ENCODE assay signal across 1 cellular context in the genomic region with DNA sequence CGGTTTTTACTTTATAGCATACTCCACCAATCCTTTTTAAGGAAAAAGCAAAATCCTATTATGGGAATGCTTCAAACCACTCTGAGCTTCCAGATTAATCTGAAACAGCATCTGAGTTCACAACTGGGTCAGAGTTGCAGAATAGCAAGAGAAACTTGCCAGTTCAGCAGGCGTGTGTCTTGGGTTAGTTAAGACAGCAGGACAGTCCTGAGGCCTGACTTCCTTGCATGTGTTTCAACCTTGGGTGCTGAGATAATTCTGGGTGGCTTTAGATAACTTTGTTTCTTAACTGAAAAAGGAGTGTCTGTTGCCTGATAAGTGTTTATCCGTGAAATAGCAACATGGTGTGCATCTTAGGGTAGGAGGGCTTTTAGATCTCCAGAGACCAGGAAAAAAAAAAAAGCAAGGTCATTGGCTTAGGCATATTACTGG.
A peak's percentile ranks its signal among the peaks of the same experiment; 100 is the strongest.
TF ChIP-seq lines count a peak whose summit lies in the region.

No MANE protein-coding gene starts in this region.

TF ChIP-seq in K562, 482 proteins besides CTCF, POLR2A, EP300 and RAD21 (continued from another document and continues in another):
- TF ChIP-seq, protein P1, sequence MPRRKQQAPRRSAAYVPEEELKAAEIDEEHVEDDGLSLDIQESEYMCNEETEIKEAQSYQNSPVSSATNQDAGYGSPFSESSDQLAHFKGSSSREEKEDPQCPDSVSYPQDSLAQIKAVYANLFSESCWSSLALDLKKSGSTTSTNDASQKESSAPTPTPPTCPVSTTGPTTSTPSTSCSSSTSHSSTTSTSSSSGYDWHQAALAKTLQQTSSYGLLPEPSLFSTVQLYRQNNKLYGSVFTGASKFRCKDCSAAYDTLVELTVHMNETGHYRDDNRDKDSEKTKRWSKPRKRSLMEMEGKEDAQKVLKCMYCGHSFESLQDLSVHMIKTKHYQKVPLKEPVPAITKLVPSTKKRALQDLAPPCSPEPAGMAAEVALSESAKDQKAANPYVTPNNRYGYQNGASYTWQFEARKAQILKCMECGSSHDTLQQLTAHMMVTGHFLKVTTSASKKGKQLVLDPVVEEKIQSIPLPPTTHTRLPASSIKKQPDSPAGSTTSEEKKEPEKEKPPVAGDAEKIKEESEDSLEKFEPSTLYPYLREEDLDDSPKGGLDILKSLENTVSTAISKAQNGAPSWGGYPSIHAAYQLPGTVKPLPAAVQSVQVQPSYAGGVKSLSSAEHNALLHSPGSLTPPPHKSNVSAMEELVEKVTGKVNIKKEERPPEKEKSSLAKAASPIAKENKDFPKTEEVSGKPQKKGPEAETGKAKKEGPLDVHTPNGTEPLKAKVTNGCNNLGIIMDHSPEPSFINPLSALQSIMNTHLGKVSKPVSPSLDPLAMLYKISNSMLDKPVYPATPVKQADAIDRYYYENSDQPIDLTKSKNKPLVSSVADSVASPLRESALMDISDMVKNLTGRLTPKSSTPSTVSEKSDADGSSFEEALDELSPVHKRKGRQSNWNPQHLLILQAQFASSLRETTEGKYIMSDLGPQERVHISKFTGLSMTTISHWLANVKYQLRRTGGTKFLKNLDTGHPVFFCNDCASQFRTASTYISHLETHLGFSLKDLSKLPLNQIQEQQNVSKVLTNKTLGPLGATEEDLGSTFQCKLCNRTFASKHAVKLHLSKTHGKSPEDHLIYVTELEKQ (CRISPR knock-in tag; IDR thresholded peaks at IDR 0.05), result peak; percentile 66; the same call in 1 of the 2 replicates
- TF ChIP-seq TAL1 (IDR thresholded peaks at IDR 0.05) (peak; percentile 100), ARID1B (IDR thresholded peaks at IDR 0.05) (peak; percentile 100), TCFL5 (CRISPR knock-in tag; conservative IDR thresholded peaks at IDR 0.05) (0 out of 2 replicates have a peak, but pooled peaks have one; percentile 48), ZNF79 (CRISPR knock-in tag; IDR thresholded peaks at IDR 0.05; ENCODE audit: low read depth) (no peak), NR2C2 (CRISPR knock-in tag; IDR thresholded peaks at IDR 0.05) (no peak), NR2C2 (tag; IDR thresholded peaks at IDR 0.05) (peak; percentile 81), CREB1 (IDR thresholded peaks at IDR 0.05) (peak; percentile 82), CREB1 (CRISPR knock-in tag; IDR thresholded peaks at IDR 0.05) (no peak), ZC3H11A (IDR thresholded peaks at IDR 0.05; ENCODE audit: low read depth, low read length) (0 out of 2 replicates have a peak, but pooled peaks have one; percentile 35), ZBED1 (IDR thresholded peaks at IDR 0.05) (peak; percentile 88), NBN (IDR thresholded peaks at IDR 0.05; ENCODE audit: low read depth) (peak; percentile 98), SP1 (CRISPR knock-in tag; IDR thresholded peaks at IDR 0.05) (0 out of 2 replicates have a peak, but pooled peaks have one; percentile 34), GTF2A2 (tag; IDR thresholded peaks at IDR 0.05) (no peak), POLR2AphosphoS5 (IDR thresholded peaks at IDR 0.05; ENCODE audit: control insufficient read depth, insufficient read depth, low read depth, low read length) (peak; percentile 100), LEF1 (IDR thresholded peaks at IDR 0.05) (peak; percentile 99), NFIC (IDR thresholded peaks at IDR 0.05) (peak; percentile 99), ZSCAN32 (CRISPR knock-in tag; IDR thresholded peaks at IDR 0.05) (no peak), KDM2B (CRISPR knock-in tag; IDR thresholded peaks at IDR 0.05) (no peak), NEUROD1 (IDR thresholded peaks at IDR 0.05; ENCODE audit: borderline replicate concordance, low read depth, low read length, partially characterized antibody) (peak; percentile 95), ILF3 (IDR thresholded peaks at IDR 0.05; ENCODE audit: borderline replicate concordance) (peak; percentile 97), PTTG1 (tag; IDR thresholded peaks at IDR 0.05; ENCODE audit: low read depth) (0 out of 2 replicates have a peak, but pooled peaks have one; percentile 25), ZNF707 (CRISPR knock-in tag; conservative IDR thresholded peaks at IDR 0.05) (peak; percentile 40; the same call in 1 of the 2 replicates), MAZ (CRISPR knock-in tag; conservative IDR thresholded peaks at IDR 0.05 in 1 of 2, IDR thresholded peaks at IDR 0.05 in 1 of 2) (peak; percentile 69 to 77; a peak in 3 of 4 replicates), ZNF75A (CRISPR knock-in tag; IDR thresholded peaks at IDR 0.05) (no peak), ZNF175 (CRISPR knock-in tag; IDR thresholded peaks at IDR 0.05; ENCODE audit: low read depth) (peak; percentile 95), TEAD4 (IDR thresholded peaks at IDR 0.05; ENCODE audit: low read length) (peak; percentile 100), TEAD4 (CRISPR knock-in tag; IDR thresholded peaks at IDR 0.05; ENCODE audit: borderline replicate concordance) (no peak), DDX20 (tag; IDR thresholded peaks at IDR 0.05; ENCODE audit: low read depth) (no peak), ZNF133 (CRISPR knock-in tag; IDR thresholded peaks at IDR 0.05) (0 out of 2 replicates have a peak, but pooled peaks have one; percentile 22), TBP (optimal IDR thresholded peaks at IDR 0.05; ENCODE audit: low read depth, low read length) (peak; percentile 53), TRIM28 (IDR thresholded peaks at IDR 0.05) (peak; percentile 81), PHB2 (IDR thresholded peaks at IDR 0.05; ENCODE audit: low read depth) (peak; percentile 100), TAF1 (IDR thresholded peaks at IDR 0.05; ENCODE audit: control insufficient read depth, extremely low read depth, insufficient read depth, low read length, severe bottlenecking) (peak; percentile 83)
- TF ChIP-seq, protein P2, sequence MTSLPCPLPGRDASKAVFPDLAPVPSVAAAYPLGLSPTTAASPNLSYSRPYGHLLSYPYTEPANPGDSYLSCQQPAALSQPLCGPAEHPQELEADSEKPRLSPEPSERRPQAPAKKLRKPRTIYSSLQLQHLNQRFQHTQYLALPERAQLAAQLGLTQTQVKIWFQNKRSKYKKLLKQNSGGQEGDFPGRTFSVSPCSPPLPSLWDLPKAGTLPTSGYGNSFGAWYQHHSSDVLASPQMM (CRISPR knock-in tag; IDR thresholded peaks at IDR 0.05), result no peak
- TF ChIP-seq, protein P3, sequence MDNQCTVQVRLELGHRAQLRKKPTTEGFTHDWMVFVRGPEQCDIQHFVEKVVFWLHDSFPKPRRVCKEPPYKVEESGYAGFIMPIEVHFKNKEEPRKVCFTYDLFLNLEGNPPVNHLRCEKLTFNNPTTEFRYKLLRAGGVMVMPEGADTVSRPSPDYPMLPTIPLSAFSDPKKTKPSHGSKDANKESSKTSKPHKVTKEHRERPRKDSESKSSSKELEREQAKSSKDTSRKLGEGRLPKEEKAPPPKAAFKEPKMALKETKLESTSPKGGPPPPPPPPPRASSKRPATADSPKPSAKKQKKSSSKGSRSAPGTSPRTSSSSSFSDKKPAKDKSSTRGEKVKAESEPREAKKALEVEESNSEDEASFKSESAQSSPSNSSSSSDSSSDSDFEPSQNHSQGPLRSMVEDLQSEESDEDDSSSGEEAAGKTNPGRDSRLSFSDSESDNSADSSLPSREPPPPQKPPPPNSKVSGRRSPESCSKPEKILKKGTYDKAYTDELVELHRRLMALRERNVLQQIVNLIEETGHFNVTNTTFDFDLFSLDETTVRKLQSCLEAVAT (IDR thresholded peaks at IDR 0.05), result peak; percentile 74 to 95
- TF ChIP-seq, protein P4, sequence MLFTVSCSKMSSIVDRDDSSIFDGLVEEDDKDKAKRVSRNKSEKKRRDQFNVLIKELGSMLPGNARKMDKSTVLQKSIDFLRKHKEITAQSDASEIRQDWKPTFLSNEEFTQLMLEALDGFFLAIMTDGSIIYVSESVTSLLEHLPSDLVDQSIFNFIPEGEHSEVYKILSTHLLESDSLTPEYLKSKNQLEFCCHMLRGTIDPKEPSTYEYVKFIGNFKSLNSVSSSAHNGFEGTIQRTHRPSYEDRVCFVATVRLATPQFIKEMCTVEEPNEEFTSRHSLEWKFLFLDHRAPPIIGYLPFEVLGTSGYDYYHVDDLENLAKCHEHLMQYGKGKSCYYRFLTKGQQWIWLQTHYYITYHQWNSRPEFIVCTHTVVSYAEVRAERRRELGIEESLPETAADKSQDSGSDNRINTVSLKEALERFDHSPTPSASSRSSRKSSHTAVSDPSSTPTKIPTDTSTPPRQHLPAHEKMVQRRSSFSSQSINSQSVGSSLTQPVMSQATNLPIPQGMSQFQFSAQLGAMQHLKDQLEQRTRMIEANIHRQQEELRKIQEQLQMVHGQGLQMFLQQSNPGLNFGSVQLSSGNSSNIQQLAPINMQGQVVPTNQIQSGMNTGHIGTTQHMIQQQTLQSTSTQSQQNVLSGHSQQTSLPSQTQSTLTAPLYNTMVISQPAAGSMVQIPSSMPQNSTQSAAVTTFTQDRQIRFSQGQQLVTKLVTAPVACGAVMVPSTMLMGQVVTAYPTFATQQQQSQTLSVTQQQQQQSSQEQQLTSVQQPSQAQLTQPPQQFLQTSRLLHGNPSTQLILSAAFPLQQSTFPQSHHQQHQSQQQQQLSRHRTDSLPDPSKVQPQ (CRISPR knock-in tag; IDR thresholded peaks at IDR 0.05; ENCODE audit: borderline replicate concordance), result no peak
- TF ChIP-seq, protein P5, sequence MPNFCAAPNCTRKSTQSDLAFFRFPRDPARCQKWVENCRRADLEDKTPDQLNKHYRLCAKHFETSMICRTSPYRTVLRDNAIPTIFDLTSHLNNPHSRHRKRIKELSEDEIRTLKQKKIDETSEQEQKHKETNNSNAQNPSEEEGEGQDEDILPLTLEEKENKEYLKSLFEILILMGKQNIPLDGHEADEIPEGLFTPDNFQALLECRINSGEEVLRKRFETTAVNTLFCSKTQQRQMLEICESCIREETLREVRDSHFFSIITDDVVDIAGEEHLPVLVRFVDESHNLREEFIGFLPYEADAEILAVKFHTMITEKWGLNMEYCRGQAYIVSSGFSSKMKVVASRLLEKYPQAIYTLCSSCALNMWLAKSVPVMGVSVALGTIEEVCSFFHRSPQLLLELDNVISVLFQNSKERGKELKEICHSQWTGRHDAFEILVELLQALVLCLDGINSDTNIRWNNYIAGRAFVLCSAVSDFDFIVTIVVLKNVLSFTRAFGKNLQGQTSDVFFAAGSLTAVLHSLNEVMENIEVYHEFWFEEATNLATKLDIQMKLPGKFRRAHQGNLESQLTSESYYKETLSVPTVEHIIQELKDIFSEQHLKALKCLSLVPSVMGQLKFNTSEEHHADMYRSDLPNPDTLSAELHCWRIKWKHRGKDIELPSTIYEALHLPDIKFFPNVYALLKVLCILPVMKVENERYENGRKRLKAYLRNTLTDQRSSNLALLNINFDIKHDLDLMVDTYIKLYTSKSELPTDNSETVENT (CRISPR knock-in tag; IDR thresholded peaks at IDR 0.05), result 0 out of 2 replicates have a peak, but pooled peaks have one; percentile 67
- TF ChIP-seq, protein P6, sequence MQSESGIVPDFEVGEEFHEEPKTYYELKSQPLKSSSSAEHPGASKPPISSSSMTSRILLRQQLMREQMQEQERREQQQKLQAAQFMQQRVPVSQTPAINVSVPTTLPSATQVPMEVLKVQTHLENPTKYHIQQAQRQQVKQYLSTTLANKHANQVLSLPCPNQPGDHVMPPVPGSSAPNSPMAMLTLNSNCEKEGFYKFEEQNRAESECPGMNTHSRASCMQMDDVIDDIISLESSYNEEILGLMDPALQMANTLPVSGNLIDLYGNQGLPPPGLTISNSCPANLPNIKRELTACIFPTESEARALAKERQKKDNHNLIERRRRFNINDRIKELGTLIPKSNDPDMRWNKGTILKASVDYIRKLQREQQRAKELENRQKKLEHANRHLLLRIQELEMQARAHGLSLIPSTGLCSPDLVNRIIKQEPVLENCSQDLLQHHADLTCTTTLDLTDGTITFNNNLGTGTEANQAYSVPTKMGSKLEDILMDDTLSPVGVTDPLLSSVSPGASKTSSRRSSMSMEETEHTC (IDR thresholded peaks at IDR 0.05), result peak; percentile 93
- TF ChIP-seq, protein P7, sequence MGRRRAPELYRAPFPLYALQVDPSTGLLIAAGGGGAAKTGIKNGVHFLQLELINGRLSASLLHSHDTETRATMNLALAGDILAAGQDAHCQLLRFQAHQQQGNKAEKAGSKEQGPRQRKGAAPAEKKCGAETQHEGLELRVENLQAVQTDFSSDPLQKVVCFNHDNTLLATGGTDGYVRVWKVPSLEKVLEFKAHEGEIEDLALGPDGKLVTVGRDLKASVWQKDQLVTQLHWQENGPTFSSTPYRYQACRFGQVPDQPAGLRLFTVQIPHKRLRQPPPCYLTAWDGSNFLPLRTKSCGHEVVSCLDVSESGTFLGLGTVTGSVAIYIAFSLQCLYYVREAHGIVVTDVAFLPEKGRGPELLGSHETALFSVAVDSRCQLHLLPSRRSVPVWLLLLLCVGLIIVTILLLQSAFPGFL (CRISPR knock-in tag; IDR thresholded peaks at IDR 0.05), result no peak
- TF ChIP-seq, protein P8, sequence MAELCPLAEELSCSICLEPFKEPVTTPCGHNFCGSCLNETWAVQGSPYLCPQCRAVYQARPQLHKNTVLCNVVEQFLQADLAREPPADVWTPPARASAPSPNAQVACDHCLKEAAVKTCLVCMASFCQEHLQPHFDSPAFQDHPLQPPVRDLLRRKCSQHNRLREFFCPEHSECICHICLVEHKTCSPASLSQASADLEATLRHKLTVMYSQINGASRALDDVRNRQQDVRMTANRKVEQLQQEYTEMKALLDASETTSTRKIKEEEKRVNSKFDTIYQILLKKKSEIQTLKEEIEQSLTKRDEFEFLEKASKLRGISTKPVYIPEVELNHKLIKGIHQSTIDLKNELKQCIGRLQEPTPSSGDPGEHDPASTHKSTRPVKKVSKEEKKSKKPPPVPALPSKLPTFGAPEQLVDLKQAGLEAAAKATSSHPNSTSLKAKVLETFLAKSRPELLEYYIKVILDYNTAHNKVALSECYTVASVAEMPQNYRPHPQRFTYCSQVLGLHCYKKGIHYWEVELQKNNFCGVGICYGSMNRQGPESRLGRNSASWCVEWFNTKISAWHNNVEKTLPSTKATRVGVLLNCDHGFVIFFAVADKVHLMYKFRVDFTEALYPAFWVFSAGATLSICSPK (IDR thresholded peaks at IDR 0.05; ENCODE audit: borderline replicate concordance), result no peak
- TF ChIP-seq, protein P9, sequence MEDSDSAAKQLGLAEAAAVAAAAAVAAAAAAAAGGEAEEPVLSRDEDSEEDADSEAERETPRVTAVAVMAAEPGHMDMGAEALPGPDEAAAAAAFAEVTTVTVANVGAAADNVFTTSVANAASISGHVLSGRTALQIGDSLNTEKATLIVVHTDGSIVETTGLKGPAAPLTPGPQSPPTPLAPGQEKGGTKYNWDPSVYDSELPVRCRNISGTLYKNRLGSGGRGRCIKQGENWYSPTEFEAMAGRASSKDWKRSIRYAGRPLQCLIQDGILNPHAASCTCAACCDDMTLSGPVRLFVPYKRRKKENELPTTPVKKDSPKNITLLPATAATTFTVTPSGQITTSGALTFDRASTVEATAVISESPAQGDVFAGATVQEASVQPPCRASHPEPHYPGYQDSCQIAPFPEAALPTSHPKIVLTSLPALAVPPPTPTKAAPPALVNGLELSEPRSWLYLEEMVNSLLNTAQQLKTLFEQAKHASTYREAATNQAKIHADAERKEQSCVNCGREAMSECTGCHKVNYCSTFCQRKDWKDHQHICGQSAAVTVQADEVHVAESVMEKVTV (CRISPR knock-in tag; IDR thresholded peaks at IDR 0.05), result 0 out of 2 replicates have a peak, but pooled peaks have one; percentile 55
